ENCODE assay signal across 8 cellular contexts in the genomic region with DNA sequence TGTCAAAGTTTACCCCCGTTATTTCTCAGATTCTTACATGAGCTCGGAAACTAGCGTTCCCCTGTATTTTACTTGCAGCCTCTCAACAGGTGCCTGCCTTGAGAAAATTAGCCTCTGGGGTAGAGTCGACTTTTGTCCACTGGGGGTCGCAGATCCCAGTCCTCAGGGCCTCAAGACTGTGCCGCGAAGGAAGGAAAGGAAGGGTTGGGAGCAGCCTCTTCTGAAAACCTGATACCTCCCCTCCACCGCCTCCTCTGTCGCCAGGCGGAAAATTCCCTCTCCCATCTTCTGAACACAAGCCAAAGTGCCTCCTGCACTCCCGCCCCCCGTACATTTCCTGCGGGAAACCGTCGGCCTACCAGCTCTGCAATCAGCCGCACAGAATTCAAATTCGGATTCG. TPM values are rescaled to one million over a fixed set of nuclear protein-coding genes. Genes with fewer than 3 reads are reported as not detected.
DNase-seq lines count a peak whose midpoint lies in the region; ATAC-seq and TF ChIP-seq lines count a peak whose summit lies in the region.

No MANE protein-coding gene starts in this region.

- DNase-seq in EL (peak; percentile 79), NCI-H187 treated with DMSO at 0.1 percent for 48 hours (lab: John Stamatoyannopoulos, UW) (peak; percentile 60), chondrocyte (ENCODE audit: low spot score) (no peak), kidney tubule cell (ENCODE audit: low spot score) (peak; percentile 79)
- peak; percentile 46 for DNase-seq in stimulated activated CD4-positive, alpha-beta T cell treated with anti-CD3 and anti-CD28 coated beads, Interleukin-1b, Interleukin-23, amount 100 ng/mL, for 48 hours

- no peaks in the 10 kb centered on the region for H3K36me3 ChIP-seq in HEK293 (ENCODE audit: control insufficient read depth in 2 of 2, insufficient read depth in 1 of 2, low read length in 2 of 2)

- no peaks in the 10 kb centered on the region for H3K9me3 ChIP-seq in HEK293 (ENCODE audit: control insufficient read depth, insufficient read depth, low read depth, low read length)

- peak overlapping the region; percentile 46 for H3K4me3 ChIP-seq in HEK293 (ENCODE audit: low read depth, low read length)

- H3K27me3 Mint-ChIP-seq in chondrocyte (ENCODE audit: low read depth), result no peaks in the 10 kb centered on the region

- H3K4me1 Mint-ChIP-seq in chondrocyte (ENCODE audit: low read depth), result peaks cover 12% of the 10 kb centered on the region

- peak overlapping the region; percentile 91 for H3K27ac Mint-ChIP-seq in chondrocyte (ENCODE audit: unreplicated experiment)

- H3K27ac ChIP-seq in HEK293 (ENCODE audit: extremely low read depth, low read depth, low read length), result peak overlapping the region; percentile 32; the same call in 1 of the 2 replicates
- no peak overlapping the region for H3K27ac ChIP-seq in VCaP

- no peaks in the 10 kb centered on the region for H3K4me1 ChIP-seq in HEK293 (ENCODE audit: control insufficient read depth, insufficient read depth, low read length)

- peak; percentile 57 for TF ChIP-seq CTCF in HEK293 (tag by site-specific recombination; IDR thresholded peaks at IDR 0.05)
- TF ChIP-seq CTCF in VCaP (conservative IDR thresholded peaks at IDR 0.05), result peak; percentile 52
- peak; percentile 77 for TF ChIP-seq CTCF in chondrocyte (IDR thresholded peaks at IDR 0.05)

- H3K36me3 Mint-ChIP-seq in chondrocyte (ENCODE audit: low read depth), result no peaks in the 10 kb centered on the region

- H3K4me3 Mint-ChIP-seq in chondrocyte (ENCODE audit: unreplicated experiment), result peak overlapping the region; percentile 86

- POLR2A ChIA-PET in HEK293 (lab: Yijun Ruan, JAX), result interaction anchor here (0.6 to 0.7 kb wide), 2 partner anchors 23 to 57 kb away, joined by 3 read pairs; no protein-coding TSS in a partner anchor

- ATAC-seq in HG03442 (IDR thresholded peaks at IDR 0.05; ENCODE audit: unreplicated experiment), result no peak

- H3K9me3 Mint-ChIP-seq in chondrocyte (ENCODE audit: low read depth), result peaks cover under 1% of the 10 kb centered on the region

- CTCF ChIA-PET in HEK293 (lab: Yijun Ruan, JAX), result interaction anchor here (0.6 to 2.1 kb wide), 12 partner anchors 9 to 303 kb away, joined by 3 to 5 read pairs (median 4); partner anchors contain the start of gene MORF4L2

TF ChIP-seq in HEK293, 187 proteins besides CTCF, POLR2A, EP300 and RAD21:
- TF ChIP-seq PRDM10 (tag by site-specific recombination; IDR thresholded peaks at IDR 0.05) (0 out of 2 replicates have a peak, but pooled peaks have one; percentile 21), ZNF341 (tag by site-specific recombination; IDR thresholded peaks at IDR 0.05; ENCODE audit: low read depth) (peak; percentile 88), GFI1B (tag by site-specific recombination; IDR thresholded peaks at IDR 0.05) (no peak), ZNF398 (tag by site-specific recombination; IDR thresholded peaks at IDR 0.05) (peak; percentile 88), ZNF248 (tag by site-specific recombination; IDR thresholded peaks at IDR 0.05) (no peak), ZNF76 (tag by site-specific recombination; IDR thresholded peaks at IDR 0.05; ENCODE audit: borderline replicate concordance, low read depth) (no peak), ZNF529 (tag by site-specific recombination; IDR thresholded peaks at IDR 0.05; ENCODE audit: insufficient replicate concordance) (no peak), IKZF3 (tag by site-specific recombination; IDR thresholded peaks at IDR 0.05) (peak; percentile 29; the same call in 1 of the 2 replicates), ZNF654 (tag by site-specific recombination; IDR thresholded peaks at IDR 0.05; ENCODE audit: low read depth) (peak; percentile 27), SCRT1 (tag by site-specific recombination; IDR thresholded peaks at IDR 0.05; ENCODE audit: borderline replicate concordance) (peak; percentile 84), SCRT2 (tag by site-specific recombination; IDR thresholded peaks at IDR 0.05) (peak; percentile 97)
- TF ChIP-seq, protein P1, sequence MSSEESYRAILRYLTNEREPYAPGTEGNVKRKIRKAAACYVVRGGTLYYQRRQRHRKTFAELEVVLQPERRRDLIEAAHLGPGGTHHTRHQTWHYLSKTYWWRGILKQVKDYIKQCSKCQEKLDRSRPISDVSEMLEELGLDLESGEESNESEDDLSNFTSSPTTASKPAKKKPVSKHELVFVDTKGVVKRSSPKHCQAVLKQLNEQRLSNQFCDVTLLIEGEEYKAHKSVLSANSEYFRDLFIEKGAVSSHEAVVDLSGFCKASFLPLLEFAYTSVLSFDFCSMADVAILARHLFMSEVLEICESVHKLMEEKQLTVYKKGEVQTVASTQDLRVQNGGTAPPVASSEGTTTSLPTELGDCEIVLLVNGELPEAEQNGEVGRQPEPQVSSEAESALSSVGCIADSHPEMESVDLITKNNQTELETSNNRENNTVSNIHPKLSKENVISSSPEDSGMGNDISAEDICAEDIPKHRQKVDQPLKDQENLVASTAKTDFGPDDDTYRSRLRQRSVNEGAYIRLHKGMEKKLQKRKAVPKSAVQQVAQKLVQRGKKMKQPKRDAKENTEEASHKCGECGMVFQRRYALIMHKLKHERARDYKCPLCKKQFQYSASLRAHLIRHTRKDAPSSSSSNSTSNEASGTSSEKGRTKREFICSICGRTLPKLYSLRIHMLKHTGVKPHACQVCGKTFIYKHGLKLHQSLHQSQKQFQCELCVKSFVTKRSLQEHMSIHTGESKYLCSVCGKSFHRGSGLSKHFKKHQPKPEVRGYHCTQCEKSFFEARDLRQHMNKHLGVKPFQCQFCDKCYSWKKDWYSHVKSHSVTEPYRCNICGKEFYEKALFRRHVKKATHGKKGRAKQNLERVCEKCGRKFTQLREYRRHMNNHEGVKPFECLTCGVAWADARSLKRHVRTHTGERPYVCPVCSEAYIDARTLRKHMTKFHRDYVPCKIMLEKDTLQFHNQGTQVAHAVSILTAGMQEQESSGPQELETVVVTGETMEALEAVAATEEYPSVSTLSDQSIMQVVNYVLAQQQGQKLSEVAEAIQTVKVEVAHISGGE (tag by site-specific recombination; conservative IDR thresholded peaks at IDR 0.05; ENCODE audit: low read depth), result peak; percentile 58

RNA-seq across cellular contexts. Expression of gene TMSB15B, which starts 44.4 kb away (rescaled TPM):
- 6.8 to 12.5 TPM (median 9.7 TPM) in 3 replicates for total RNA-seq in chondrocyte
